10 cellular contexts compared by ENCODE assay signal in genomic region chr14:61510736-61511557, GRCh38.
A peak's percentile ranks its signal among the peaks of the same experiment; 100 is the strongest.
DNase-seq lines count a peak whose midpoint lies in the region; ATAC-seq and TF ChIP-seq lines count a peak whose summit lies in the region.
"Had no signal": no experiment of that assay in that cellular context is flagged by ENCODE, and none has a peak within 500 bp of the region (broad histone marks: within the 10 kb centered on the region; RNA-seq: fewer than 3 reads in every experiment).

No MANE protein-coding gene starts in this region.

- intact Hi-C loops in PC-9 (cut with micrococcal nuclease; ENCODE audit: unreplicated experiment): no loop called here
- intact Hi-C loops in colonic mucosa (cut with DNase I): no loop called here
- intact Hi-C loops in gastrocnemius medialis (cut with DNase I; ENCODE audit: low total_unique reads): no loop called here

- H2AFZ ChIP-seq in DND-41 (ENCODE audit: low read depth, low read length) (no peak overlapping the region), PC-9 (no peak overlapping the region)

- BruUV-seq in PC-9 (replicated peaks; lab: Mats Ljungman, UMichigan): no TSS peak

- peaks cover 22% of the 10 kb centered on the region for H3F3A ChIP-seq in PC-9 (ENCODE audit: insufficient read depth, low read depth)

- no peak overlapping the region for H3K4me3 ChIP-seq in DND-41 (ENCODE audit: low read depth in 1 of 2, low read length in 2 of 2)
- H3K4me3 ChIP-seq in PC-9: no peak overlapping the region
- H3K4me3 ChIP-seq in colonic mucosa: no peak overlapping the region
- H3K4me3 ChIP-seq in skin epidermis: no peak overlapping the region
- no peak overlapping the region for H3K4me3 ChIP-seq in gastrocnemius medialis

- H3K27me3 ChIP-seq in DND-41 (ENCODE audit: insufficient read depth, low read length, poor library complexity) (no peaks in the 10 kb centered on the region), PC-9 (ENCODE audit: insufficient read depth, low read depth) (no peaks in the 10 kb centered on the region), colonic mucosa (no peaks in the 10 kb centered on the region), gastrocnemius medialis (no peaks in the 10 kb centered on the region)

- TF ChIP-seq CTCF in DND-41 (IDR thresholded peaks at IDR 0.05; ENCODE audit: borderline replicate concordance, extremely low read depth, low read length, poor library complexity, severe bottlenecking) (no peak), PC-9 (conservative IDR thresholded peaks at IDR 0.05) (no peak), colonic mucosa (IDR thresholded peaks at IDR 0.05) (no peak), gastrocnemius medialis (IDR thresholded peaks at IDR 0.05 in 4 of 5, conservative IDR thresholded peaks at IDR 0.05 in 1 of 5) (no peak)

- H3K79me2 ChIP-seq in DND-41 (ENCODE audit: insufficient read depth, low read length) (peaks cover 19% of the 10 kb centered on the region; the same call in 1 of the 2 replicates), PC-9 (ENCODE audit: low read depth) (peaks cover 7% of the 10 kb centered on the region; the same call in 1 of the 2 replicates)

- in situ Hi-C loops in gastrocnemius medialis (cut with MboI; ENCODE audit: low sequenced_read_pairs in 4 of 4): no loop called here

- H3K36me3 ChIP-seq in DND-41 (ENCODE audit: insufficient read depth, low read length) (peaks cover 76% of the 10 kb centered on the region), PC-9 (ENCODE audit: low read depth) (peaks cover 8% of the 10 kb centered on the region; the same call in 1 of the 2 replicates), colonic mucosa (no peaks in the 10 kb centered on the region), gastrocnemius medialis (no peaks in the 10 kb centered on the region)

- H3K9me2 ChIP-seq in PC-9 (ENCODE audit: insufficient read depth): no peaks in the 10 kb centered on the region

- H4K20me1 ChIP-seq in DND-41 (ENCODE audit: insufficient read depth, low read length): no peaks in the 10 kb centered on the region; the same call in 1 of the 2 replicates
- H4K20me1 ChIP-seq in PC-9 (ENCODE audit: insufficient read depth): no peaks in the 10 kb centered on the region

- POLR2A ChIA-PET in PC-9 (lab: Charles Lee; ENCODE audit: unreplicated experiment): no interaction called here

- H3K4me1 ChIP-seq in DND-41 (ENCODE audit: insufficient read depth, low read length): no peaks in the 10 kb centered on the region
- peaks cover 50% of the 10 kb centered on the region for H3K4me1 ChIP-seq in PC-9 (replicated peaks; ENCODE audit: insufficient read depth)
- H3K4me1 ChIP-seq in colonic mucosa: peaks cover 13% of the 10 kb centered on the region
- peaks cover 0 to 8% of the 10 kb centered on the region in 2 donors for H3K4me1 ChIP-seq in gastrocnemius medialis

- DNase-seq in DND-41 (no peak), PC-9 (peak in 1 of 2 experiments; percentile 30), colonic mucosa (peak; percentile 65), gastrocnemius medialis (no peak), CD1c-positive myeloid dendritic cell (ENCODE audit: extremely low spot score) (no peak), AG08395 (ENCODE audit: low spot score) (no peak)
- DNase-seq: DMS79, SHP77 treated with DMSO at 0.1 percent for 48 hours had no signal

- CTCF ChIA-PET in PC-9 (lab: Charles Lee): no interaction called here

- H3K9me3 ChIP-seq in DND-41 (ENCODE audit: insufficient read depth, low read length, severe bottlenecking) (no peaks in the 10 kb centered on the region), PC-9 (ENCODE audit: insufficient read depth, low read depth) (no peaks in the 10 kb centered on the region), colonic mucosa (no peaks in the 10 kb centered on the region), gastrocnemius medialis (no peaks in the 10 kb centered on the region)

- 0 out of 2 replicates have a peak overlapping the region, but pooled peaks have one; percentile 18 for H3K27ac ChIP-seq in DND-41 (ENCODE audit: low read length)
- H3K27ac ChIP-seq in PC-9: peak overlapping the region; percentile 30
- H3K27ac ChIP-seq in colonic mucosa: no peak overlapping the region
- peak overlapping the region in 19 of 21 experiments; percentile 21 to 84 (median 64) for H3K27ac ChIP-seq in skin epidermis
- H3K27ac ChIP-seq in gastrocnemius medialis: peak overlapping the region in 1 of 4 donors; percentile 21

- no peak overlapping the region for H3K4me2 ChIP-seq in DND-41 (ENCODE audit: insufficient read depth, low read length)
- H3K4me2 ChIP-seq in PC-9: no peak overlapping the region

- H3K9ac ChIP-seq in DND-41 (ENCODE audit: low read depth, low read length) (no peak overlapping the region), colonic mucosa (ENCODE audit: low read depth in 2 of 2, low read length in 2 of 2) (no peak overlapping the region)

- TF ChIP-seq POLR2A in gastrocnemius medialis (IDR thresholded peaks at IDR 0.05): no peak

- ATAC-seq in DND-41 (ENCODE audit: insufficient read depth, low read depth): peak; percentile 23; the same call in 1 of the 3 replicates
- no peak for ATAC-seq in gastrocnemius medialis
- no peak for ATAC-seq in GM21367 (IDR thresholded peaks at IDR 0.05; ENCODE audit: unreplicated experiment)
